ENCODE assay signal across 20 cellular contexts in genomic region chr22:35952576-35952975, GRCh38.
"Had no signal": no experiment of that assay in that cellular context is flagged by ENCODE, and none has a peak within 500 bp of the region (broad histone marks: within the 10 kb centered on the region; RNA-seq: fewer than 3 reads in every experiment).

No MANE protein-coding gene starts in this region.

- H3K27ac ChIP-seq: SJSA1, SK-N-MC had no signal

- DNase-seq: KBM-7, MV-4-11, NCI-H1048, NCI-H1105, NCI-H1417, NCI-H1436 treated with DMSO at 0.1 percent for 48 hours, NCI-H1694, NCI-H187 treated with DMSO at 0.1 percent for 48 hours, NCI-H2029 treated with DMSO at 0.1 percent for 48 hours, NCI-H226, NCI-H510A, NCI-H524 treated with DMSO at 0.1 percent for 48 hours, NCI-H69, NCI-H774, Right ventricle myocardium superior, RPMI8226, SIG-M5 had no signal

- H3K27me3 ChIP-seq: SJSA1 had no signal

- FAIRE-seq: RCC 7860 had no signal

- H3K4me3 ChIP-seq: SJSA1, SK-N-MC had no signal

- H3K9me3 ChIP-seq: SJSA1 had no signal
